9 cellular contexts compared by ENCODE assay signal in the genomic region with DNA sequence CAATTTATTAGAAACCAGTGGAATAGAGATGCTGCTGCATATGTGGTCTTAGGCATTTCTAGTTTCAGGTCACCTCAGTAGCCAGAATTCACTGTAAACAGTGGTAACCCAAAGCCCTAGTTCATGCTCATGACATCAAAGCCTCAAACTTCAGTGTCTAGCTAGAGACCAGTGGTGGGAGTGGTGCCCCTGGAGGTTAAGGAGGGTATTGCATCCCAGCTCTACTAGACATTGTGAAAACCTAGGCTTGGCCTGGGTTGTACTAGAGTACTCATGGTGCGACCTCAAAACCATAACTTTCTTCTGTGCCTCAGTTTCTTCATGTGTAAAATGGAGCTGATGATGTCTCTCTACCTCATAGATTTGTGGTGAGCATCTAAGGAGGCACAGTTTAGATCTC. TPM values are rescaled to one million over a fixed set of nuclear protein-coding genes. Genes with fewer than 3 reads are reported as not detected.
DNase-seq lines count a peak whose midpoint lies in the region; ATAC-seq, FAIRE-seq and TF ChIP-seq lines count a peak whose summit lies in the region.
"Had no signal": no experiment of that assay in that cellular context is flagged by ENCODE, and none has a peak within 500 bp of the region (broad histone marks: within the 10 kb centered on the region; RNA-seq: fewer than 3 reads in every experiment).

No MANE protein-coding gene starts in this region.

- no peak overlapping the region for H3K4me2 ChIP-seq in keratinocyte (ENCODE audit: control insufficient read depth, extremely low read depth, insufficient read depth, low read depth, low read length)

- H3K9me3 ChIP-seq in keratinocyte (ENCODE audit: control insufficient read depth, low read depth, low read length), result no peaks in the 10 kb centered on the region

- FAIRE-seq in keratinocyte (lab: Jason Lieb, UNC) (no peak), GM19239 (lab: Jason Lieb, UNC) (no peak)

- no peak for ATAC-seq in HG02840 (IDR thresholded peaks at IDR 0.05; ENCODE audit: low FRiP score, unreplicated experiment)

- TF ChIP-seq CTCF in AG04449 (IDR thresholded peaks at IDR 0.05; ENCODE audit: insufficient read depth, low read length, missing control alignments) (peak; percentile 69), GM12865 (IDR thresholded peaks at IDR 0.05; ENCODE audit: insufficient read depth, low read depth, low read length, missing control alignments) (peak; percentile 45), VCaP (conservative IDR thresholded peaks at IDR 0.05) (peak; percentile 41; the same call in 1 of the 2 replicates), keratinocyte (optimal IDR thresholded peaks at IDR 0.05 in 1 of 3, IDR thresholded peaks at IDR 0.05 in 1 of 3, conservative IDR thresholded peaks at IDR 0.05 in 1 of 3; ENCODE audit: extremely low read depth in 1 of 3, insufficient read depth in 2 of 3, low read length in 3 of 3) (peak; percentile 44 to 77 (median 69))

- H3K79me2 ChIP-seq in keratinocyte (ENCODE audit: control insufficient read depth, insufficient read depth, low read length), result no peaks in the 10 kb centered on the region

- H4K20me1 ChIP-seq in keratinocyte (ENCODE audit: control insufficient read depth, extremely low read depth, insufficient read depth, low read length), result no peaks in the 10 kb centered on the region

- no peaks in the 10 kb centered on the region for H3K36me3 ChIP-seq in keratinocyte (ENCODE audit: control insufficient read depth in 2 of 2, extremely low read depth in 1 of 2, insufficient read depth in 2 of 2, low read length in 2 of 2)

- no peaks in the 10 kb centered on the region for H3K9me1 ChIP-seq in keratinocyte (ENCODE audit: control insufficient read depth, extremely low read depth, insufficient read depth, low read length)

- CTCF ChIA-PET in AG04449 (lab: Yijun Ruan, JAX), result interaction anchor here (1.0 to 3.2 kb wide), 10 partner anchors 9 to 211 kb away, joined by 3 to 20 read pairs (median 6); a partner anchor contains a TSS

- no peaks in the 10 kb centered on the region for H3K27me3 ChIP-seq in keratinocyte (ENCODE audit: control insufficient read depth, extremely low read depth, insufficient read depth, low read length)

- H3K4me1 ChIP-seq in keratinocyte (ENCODE audit: control insufficient read depth, extremely low read depth, insufficient read depth, low read length), result peaks cover 5% of the 10 kb centered on the region

- no peak overlapping the region for H3K4me3 ChIP-seq in AG04449 (ENCODE audit: low read depth, low read length)
- no peak overlapping the region for H3K4me3 ChIP-seq in GM12865 (ENCODE audit: low read depth, low read length)
- no peak overlapping the region for H3K4me3 ChIP-seq in keratinocyte (ENCODE audit: control insufficient read depth in 2 of 3, extremely low read depth in 1 of 3, insufficient read depth in 2 of 3, low read depth in 1 of 3, low read length in 3 of 3)

- dilution Hi-C loops in keratinocyte (cut with MboI; ENCODE audit: extremely low pct_ligation_motif_present, low sequenced_read_pairs), result no loop called here

- H3K9ac ChIP-seq in keratinocyte (ENCODE audit: control insufficient read depth, extremely low read depth, insufficient read depth, low read length), result no peak overlapping the region

- DNase-seq in AG04449 (ENCODE audit: low read depth, low spot score) (no peak), GM12865 (ENCODE audit: low read depth) (peak; percentile 14), keratinocyte (ENCODE audit: low read depth, low spot score) (no peak), activated gamma-delta T cell treated with Interleukin-2 at 50 U/mL for 16 hours (no peak), GM19239 (ENCODE audit: insufficient read length, low spot score) (no peak), GOT3 (lab: John Stamatoyannopoulos, UW) (no peak)
- DNase-seq: activated gamma-delta T cell had no signal

- no peak overlapping the region for H2AFZ ChIP-seq in keratinocyte (ENCODE audit: control insufficient read depth, low read length)

- POLR2A ChIA-PET in AG04449 (lab: Yijun Ruan, JAX), result interaction anchor here (1.2 to 3.5 kb wide), 3 partner anchors 14 to 20 kb away, joined by 4 to 23 read pairs (median 5); no protein-coding TSS in a partner anchor

- H3K27ac ChIP-seq in VCaP (no peak overlapping the region), keratinocyte (ENCODE audit: control insufficient read depth, insufficient read depth, low read length) (no peak overlapping the region)

RNA-seq across cellular contexts. Expression of a gene that starts 18.8 kb away (rescaled TPM):
- polyA plus RNA-seq in keratinocyte, result 3.1 to 5.6 TPM (median 4.9 TPM) in 3 replicates
- 3.0 TPM for polyA plus RNA-seq in keratinocyte (2011; ENCODE audit: low read depth)
- polyA plus RNA-seq in keratinocyte (2011; cell fraction: cytosol; rRNA removed), result 1.1 and 2.1 TPM in 2 replicates
- 22.0 and 30.3 TPM in 2 replicates for polyA plus RNA-seq in keratinocyte (2011; cell fraction: nucleus; rRNA removed)
- polyA plus RNA-seq in keratinocyte (2012; ENCODE audit: low replicate concordance), result 0.87 and 10.2 TPM in 2 replicates
- polyA minus RNA-seq in keratinocyte, result 6.7 to 22.0 TPM (median 12.5 TPM) in 3 replicates
- 13.2 TPM for polyA minus RNA-seq in keratinocyte (2011; cell fraction: cytosol; rRNA and poly(A)+ RNA removed)
- polyA minus RNA-seq in keratinocyte (2011; cell fraction: nucleus; rRNA and poly(A)+ RNA removed), result 27.4 and 29.4 TPM in 2 replicates
